In the genomic region with DNA sequence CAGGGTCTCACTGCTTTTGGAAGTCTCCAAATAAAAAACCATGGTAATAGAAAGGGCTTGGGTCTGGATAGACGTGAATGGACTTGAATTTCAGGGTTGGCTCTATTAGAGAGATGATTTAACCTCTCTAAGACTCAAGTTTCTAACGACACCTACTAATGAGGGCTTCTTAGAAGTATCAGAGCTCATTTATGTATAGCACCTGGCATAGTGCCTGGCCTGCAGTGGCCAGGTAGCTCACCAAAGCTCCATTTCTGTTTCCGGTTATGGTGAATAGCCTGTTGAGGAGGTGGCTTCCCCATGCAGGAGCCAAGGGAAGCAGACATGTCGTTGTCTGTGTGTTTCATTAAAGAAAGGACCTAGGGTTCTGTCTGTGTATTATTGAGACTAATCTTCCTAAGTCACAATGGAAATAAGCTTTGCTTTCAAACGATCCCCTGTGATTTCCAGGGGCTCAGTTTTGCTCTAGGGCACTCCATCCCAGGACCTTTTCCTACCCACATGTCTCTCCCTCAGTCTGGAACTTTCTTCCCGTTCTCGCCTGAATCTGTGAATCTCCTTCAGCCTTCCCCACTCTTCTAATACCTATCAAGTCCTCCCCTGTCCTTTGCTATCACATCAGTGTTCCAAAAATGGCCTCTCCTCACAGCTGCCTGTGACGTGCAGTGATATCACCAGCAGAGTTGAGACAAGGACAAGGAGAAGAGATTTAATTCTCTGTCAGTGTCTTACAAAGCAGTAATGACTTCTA, we compare ENCODE assay signal across 11 cellular contexts.
A peak's percentile ranks its signal among the peaks of the same experiment; 100 is the strongest.
DNase-seq lines count a peak whose midpoint lies in the region; ATAC-seq, FAIRE-seq and TF ChIP-seq lines count a peak whose summit lies in the region.
"Had no signal": no experiment of that assay in that cellular context is flagged by ENCODE, and none has a peak within 500 bp of the region (broad histone marks: within the 10 kb centered on the region; RNA-seq: fewer than 3 reads in every experiment).

No MANE protein-coding gene starts in this region.

- H3K4me1 ChIP-seq in heart left ventricle (peaks cover 5 to 94% (median 74%) of the 10 kb centered on the region in 12 donors), gastrocnemius medialis (peaks cover 35 to 51% of the 10 kb centered on the region in 2 donors)

- H3K36me3 ChIP-seq in heart left ventricle (peaks cover 0 to 37% (median 5%) of the 10 kb centered on the region in 9 donors), gastrocnemius medialis (no peaks in the 10 kb centered on the region)

- in situ Hi-C loops in gastrocnemius medialis (cut with MboI; ENCODE audit: low sequenced_read_pairs in 4 of 4), result no loop called here

- intact Hi-C loops in heart left ventricle (cut with DNase I), result loop anchor here in 8 of 10 donors (5.0 to 10.0 kb wide), 5 partner anchors 53 to 107 kb away; no protein-coding TSS in a partner anchor
- intact Hi-C loops in gastrocnemius medialis (cut with DNase I; ENCODE audit: low total_unique reads), result loop anchor here (2.0 to 5.0 kb wide), 2 partner anchors 21 to 39 kb away; no protein-coding TSS in a partner anchor

- no peaks in the 10 kb centered on the region for H3K27me3 ChIP-seq in heart left ventricle
- H3K27me3 ChIP-seq in gastrocnemius medialis, result no peaks in the 10 kb centered on the region

- TF ChIP-seq POLR2A in heart left ventricle (IDR thresholded peaks at IDR 0.05) (no peak), gastrocnemius medialis (IDR thresholded peaks at IDR 0.05) (no peak)

- TF ChIP-seq CTCF in heart left ventricle (IDR thresholded peaks at IDR 0.05) (no peak), gastrocnemius medialis (IDR thresholded peaks at IDR 0.05 in 4 of 5, conservative IDR thresholded peaks at IDR 0.05 in 1 of 5) (no peak)

- H3K27ac ChIP-seq in heart left ventricle (peak overlapping the region; percentile 37 to 93 (median 86)), gastrocnemius medialis (peak overlapping the region; percentile 58 to 73 (median 67))

- H3K4me3 ChIP-seq in GM08714 (ENCODE audit: low read length), result peak overlapping the region; percentile 39; the same call in 1 of the 2 replicates
- peak overlapping the region in 1 of 12 donors; percentile 1 for H3K4me3 ChIP-seq in heart left ventricle
- H3K4me3 ChIP-seq in gastrocnemius medialis, result no peak overlapping the region
- H3K4me3 ChIP-seq: K562 had no signal

- 39 to 48% (median 43%) methylated on average over 8 of the region's 8 CpGs for WGBS in heart left ventricle, 4 donors

- DNase-seq in NCI-H2196 (lab: John Stamatoyannopoulos, UW; ENCODE audit: unreplicated experiment), result peak; percentile 47
- DNase-seq in heart left ventricle, result peak in 4 of 5 donors; percentile 51 to 61 (median 56)
- DNase-seq in gastrocnemius medialis, result no peak
- no peak for DNase-seq in frontal cortex (ENCODE audit: low spot score in 2 of 2)
- no peak for DNase-seq in NCI-H446 treated with DMSO at 0.1 percent for 48 hours (lab: John Stamatoyannopoulos, UW)
- DNase-seq in AML-193 (lab: John Stamatoyannopoulos, UW), result no peak
- DNase-seq: SW 1271 had no signal

- no peak for FAIRE-seq in frontal cortex (lab: Jason Lieb, UNC)
- FAIRE-seq: H54, K562 had no signal

- no peaks in the 10 kb centered on the region for H3K9me3 ChIP-seq in heart left ventricle
- H3K9me3 ChIP-seq in gastrocnemius medialis, result no peaks in the 10 kb centered on the region

- ATAC-seq in heart left ventricle (peak; percentile 65 to 83 (median 81)), gastrocnemius medialis (peak; percentile 40 to 46), GM19452 (IDR thresholded peaks at IDR 0.05; ENCODE audit: unreplicated experiment) (no peak)
- ATAC-seq: K562 had no signal

Comparison
In these comparisons a context has a peak if more than half of its experiments do, and no peak if none do; other contexts are left out.
1. DNase-seq: peak in NCI-H2196 (single experiment) and heart left ventricle (4 of 5); none in gastrocnemius medialis (0 of 2), frontal cortex (0 of 2), NCI-H446 treated with DMSO at 0.1 percent for 48 hours (single experiment) and AML-193 (0 of 2).